ENCODE assay signal across 8 cellular contexts in the genomic region with DNA sequence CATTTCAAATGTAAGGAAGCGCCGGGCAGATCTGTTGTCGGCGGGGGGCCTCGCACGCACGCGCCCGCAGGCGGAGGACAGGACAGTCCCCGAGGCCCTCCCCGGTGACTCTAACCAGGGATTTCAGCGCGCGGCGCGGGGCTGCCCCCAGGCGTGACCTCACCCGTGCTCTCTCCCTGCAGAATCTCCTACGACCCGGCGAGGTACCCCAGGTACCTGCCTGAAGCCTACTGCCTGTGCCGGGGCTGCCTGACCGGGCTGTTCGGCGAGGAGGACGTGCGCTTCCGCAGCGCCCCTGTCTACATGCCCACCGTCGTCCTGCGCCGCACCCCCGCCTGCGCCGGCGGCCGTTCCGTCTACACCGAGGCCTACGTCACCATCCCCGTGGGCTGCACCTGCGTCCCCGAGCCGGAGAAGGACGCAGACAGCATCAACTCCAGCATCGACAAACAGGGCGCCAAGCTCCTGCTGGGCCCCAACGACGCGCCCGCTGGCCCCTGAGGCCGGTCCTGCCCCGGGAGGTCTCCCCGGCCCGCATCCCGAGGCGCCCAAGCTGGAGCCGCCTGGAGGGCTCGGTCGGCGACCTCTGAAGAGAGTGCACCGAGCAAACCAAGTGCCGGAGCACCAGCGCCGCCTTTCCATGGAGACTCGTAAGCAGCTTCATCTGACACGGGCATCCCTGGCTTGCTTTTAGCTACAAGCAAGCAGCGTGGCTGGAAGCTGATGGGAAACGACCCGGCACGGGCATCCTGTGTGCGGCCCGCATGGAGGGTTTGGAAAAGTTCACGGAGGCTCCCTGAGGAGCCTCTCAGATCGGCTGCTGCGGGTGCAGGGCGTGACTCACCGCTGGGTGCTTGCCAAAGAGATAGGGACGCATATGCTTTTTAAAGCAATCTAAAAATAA. TPM values are rescaled to one million over a fixed set of nuclear protein-coding genes. Genes with fewer than 3 reads are reported as not detected.
DNase-seq lines count a peak whose midpoint lies in the region; ATAC-seq and TF ChIP-seq lines count a peak whose summit lies in the region.

No MANE protein-coding gene starts in this region.

- peak overlapping the region in 1 of 10 donors; percentile 40 for H3K27ac ChIP-seq in heart right ventricle

- TF ChIP-seq CTCF in heart right ventricle (IDR thresholded peaks at IDR 0.05) = peak in 2 of 9 donors; percentile 35 to 36
- peak; percentile 13 for TF ChIP-seq CTCF in retinal pigment epithelial cell (conservative IDR thresholded peaks at IDR 0.05; ENCODE audit: low read depth, low read length)

- no peaks in the 10 kb centered on the region for H3K36me3 ChIP-seq in heart right ventricle

- peaks cover 5 to 18% (median 13%) of the 10 kb centered on the region in 9 donors for H3K4me1 ChIP-seq in heart right ventricle

- no peak overlapping the region for H3K27ac Mint-ChIP-seq in activated naive CD8-positive, alpha-beta T cell treated with anti-CD3 and anti-CD28 coated beads, Interleukin-2, amount 50 U/mL, for 24 hours

- no peaks in the 10 kb centered on the region for H3K9me3 Mint-ChIP-seq in activated naive CD8-positive, alpha-beta T cell treated with anti-CD3 and anti-CD28 coated beads, Interleukin-2, amount 50 U/mL, for 24 hours

- H3K27me3 ChIP-seq in heart right ventricle = peaks cover 0 to 30% (median 7%) of the 10 kb centered on the region in 7 donors

- H3K4me3 ChIP-seq in heart right ventricle = peak overlapping the region; percentile 21 to 57 (median 49)
- peak overlapping the region; percentile 35 for H3K4me3 ChIP-seq in retinal pigment epithelial cell (ENCODE audit: low read length)

- peak overlapping the region; percentile 19 for H3K4me3 Mint-ChIP-seq in activated naive CD8-positive, alpha-beta T cell treated with anti-CD3 and anti-CD28 coated beads, Interleukin-2, amount 50 U/mL, for 24 hours

- DNase-seq in Right ventricle myocardium inferior (ENCODE audit: missing footprints) = peak; percentile 77
- DNase-seq in cardiac septum (ENCODE audit: low spot score) = no peak
- peak; percentile 31 for DNase-seq in activated naive CD8-positive, alpha-beta T cell treated with anti-CD3 and anti-CD28 coated beads, Interleukin-2, amount 50 U/mL, for 24 hours
- peak; percentile 60 to 64 for DNase-seq in heart right ventricle
- DNase-seq in retinal pigment epithelial cell (ENCODE audit: low read depth) = peak; percentile 30
- DNase-seq in HuH-7 (ENCODE audit: low spot score) = no peak

- peaks cover 14% of the 10 kb centered on the region for H3K4me1 Mint-ChIP-seq in activated naive CD8-positive, alpha-beta T cell treated with anti-CD3 and anti-CD28 coated beads, Interleukin-2, amount 50 U/mL, for 24 hours

- peak; percentile 69 for ATAC-seq in Right ventricle myocardium inferior
- peak; percentile 23 for ATAC-seq in activated naive CD8-positive, alpha-beta T cell treated with anti-CD3 and anti-CD28 coated beads, Interleukin-2, amount 50 U/mL, for 24 hours
- ATAC-seq in heart right ventricle = peak; percentile 43 to 79 (median 66)
- ATAC-seq in GM18858 (IDR thresholded peaks at IDR 0.05; ENCODE audit: unreplicated experiment) = no peak
- ATAC-seq in HG03342 (IDR thresholded peaks at IDR 0.05; ENCODE audit: unreplicated experiment) = no peak

- H3K36me3 Mint-ChIP-seq in activated naive CD8-positive, alpha-beta T cell treated with anti-CD3 and anti-CD28 coated beads, Interleukin-2, amount 50 U/mL, for 24 hours (ENCODE audit: low read depth) = no peaks in the 10 kb centered on the region

- H3K9me3 ChIP-seq in heart right ventricle = no peaks in the 10 kb centered on the region

- 11 to 12% methylated on average over 81 of the region's 81 CpGs for WGBS in heart right ventricle, 2 donors

- intact Hi-C loops in Right ventricle myocardium inferior (cut with DNase I) (no loop called here), cardiac septum (cut with DNase I) (no loop called here), heart right ventricle (cut with DNase I) (no loop called here)

- peaks cover 16% of the 10 kb centered on the region for H3K27me3 Mint-ChIP-seq in activated naive CD8-positive, alpha-beta T cell treated with anti-CD3 and anti-CD28 coated beads, Interleukin-2, amount 50 U/mL, for 24 hours

RNA-seq across cellular contexts. Expression of a gene that starts 18.2 kb away (rescaled TPM):
- 0.62 TPM for total RNA-seq in Right ventricle myocardium inferior
- total RNA-seq in cardiac septum = 2.4 TPM
- 1 to 10 TPM in 5 of 10 donors, under 1 TPM in 5; 0.30 to 2.2 (median 1.0) TPM for total RNA-seq in heart right ventricle
- under 1 TPM; 0.51 to 0.72 TPM for polyA plus RNA-seq in heart right ventricle

RNA-seq across cellular contexts. Expression of a gene that starts 52.1 kb away (rescaled TPM):
- total RNA-seq in Right ventricle myocardium inferior (9.3 TPM), cardiac septum (6.2 TPM), heart right ventricle (1 to 10 TPM; 6.1 to 9.9 (median 7.9) TPM)
- polyA plus RNA-seq in heart right ventricle = 10 to 100 TPM in 1 of 2 donors, 1 to 10 TPM in 1; 9.1 to 10.2 TPM

Comparison
In these comparisons a context has a peak if more than half of its experiments do, and no peak if none do; other contexts are left out.
1. DNase-seq: peak in Right ventricle myocardium inferior (single experiment), activated naive CD8-positive, alpha-beta T cell treated with anti-CD3 and anti-CD28 coated beads, Interleukin-2, amount 50 U/mL, for 24 hours (single experiment), heart right ventricle (2 of 2) and retinal pigment epithelial cell (single experiment); none in cardiac septum (single experiment) and HuH-7 (single experiment).
2. ATAC-seq: peak in Right ventricle myocardium inferior (single experiment), activated naive CD8-positive, alpha-beta T cell treated with anti-CD3 and anti-CD28 coated beads, Interleukin-2, amount 50 U/mL, for 24 hours (single experiment) and heart right ventricle (8 of 8); none in GM18858 (single experiment) and HG03342 (single experiment).